Comparison of ENCODE assay signal across 8 cellular contexts in genomic region chr16:10918294-10919002, GRCh38. TPM values are rescaled to one million over a fixed set of nuclear protein-coding genes. Genes with fewer than 3 reads are reported as not detected.
DNase-seq lines count a peak whose midpoint lies in the region; ATAC-seq and TF ChIP-seq lines count a peak whose summit lies in the region.

No MANE protein-coding gene starts in this region.

- intact Hi-C loops in activated CD4-positive, alpha-beta memory T cell treated with anti-CD3 and anti-CD28 coated beads for 36 hours (cut with micrococcal nuclease), result loop anchor here (1.0 to 5.0 kb wide), 4 partner anchors 22 to 397 kb away; no protein-coding TSS in a partner anchor

- H3K9ac ChIP-seq in DND-41 (ENCODE audit: low read depth, low read length) (no peak overlapping the region), mesenchymal stem cell (ENCODE audit: low read length) (no peak overlapping the region)

- no peak overlapping the region for H2AK5ac ChIP-seq in mesenchymal stem cell (ENCODE audit: low read length, severe bottlenecking)

- H3K27me3 ChIP-seq in DND-41 (ENCODE audit: insufficient read depth, low read length, poor library complexity) (no peaks in the 10 kb centered on the region), mesenchymal stem cell (ENCODE audit: control insufficient read depth in 1 of 2, insufficient read depth in 1 of 2, low read length in 2 of 2) (peaks cover 0 to 19% of the 10 kb centered on the region in 2 experiments)
- no peaks in the 10 kb centered on the region for H3K27me3 ChIP-seq in effector memory CD4-positive, alpha-beta T cell (replicated peaks; ENCODE audit: control insufficient read depth, insufficient read depth, low read length, poor library complexity, severe bottlenecking)

- H3K4me2 ChIP-seq in DND-41 (ENCODE audit: insufficient read depth, low read length), result no peak overlapping the region
- H3K4me2 ChIP-seq in mesenchymal stem cell (ENCODE audit: low read length, poor library complexity, severe bottlenecking), result no peak overlapping the region

- H3K27ac Mint-ChIP-seq in activated CD4-positive, alpha-beta memory T cell treated with anti-CD3 and anti-CD28 coated beads for 36 hours, result no peak overlapping the region

- POLR2A ChIA-PET in activated CD4-positive, alpha-beta memory T cell treated with anti-CD3 and anti-CD28 coated beads for 36 hours (lab: Charles Lee), result interaction anchor here (0.7 kb wide), 1 partner anchor 175 kb away, joined by 3 read pairs; the partner anchor contains the start of gene NUBP1

- no peak overlapping the region for H2BK120ac ChIP-seq in mesenchymal stem cell (ENCODE audit: low read depth, low read length)

- H3K36me3 ChIP-seq in DND-41 (ENCODE audit: insufficient read depth, low read length) (no peaks in the 10 kb centered on the region), mesenchymal stem cell (ENCODE audit: control insufficient read depth in 1 of 2, insufficient read depth in 2 of 2, low read depth in 1 of 2, low read length in 2 of 2) (peaks cover 10 to 12% of the 10 kb centered on the region in 2 experiments)
- H3K36me3 ChIP-seq in effector memory CD4-positive, alpha-beta T cell (ENCODE audit: control insufficient read depth, insufficient read depth, low read length), result no peaks in the 10 kb centered on the region

- no peaks in the 10 kb centered on the region for H3K27me3 Mint-ChIP-seq in activated CD4-positive, alpha-beta memory T cell treated with anti-CD3 and anti-CD28 coated beads for 36 hours

- H3K9me3 ChIP-seq in DND-41 (ENCODE audit: insufficient read depth, low read length, severe bottlenecking) (no peaks in the 10 kb centered on the region), mesenchymal stem cell (ENCODE audit: control insufficient read depth, low read length) (no peaks in the 10 kb centered on the region)
- H3K9me3 ChIP-seq in effector memory CD4-positive, alpha-beta T cell (ENCODE audit: control insufficient read depth, low read length), result no peaks in the 10 kb centered on the region

- no peaks in the 10 kb centered on the region for H3K9me3 Mint-ChIP-seq in activated CD4-positive, alpha-beta memory T cell treated with anti-CD3 and anti-CD28 coated beads for 36 hours

- no peak overlapping the region for H4K91ac ChIP-seq in mesenchymal stem cell (ENCODE audit: low read length)

- H2BK5ac ChIP-seq in mesenchymal stem cell (ENCODE audit: low read depth, low read length, poor library complexity, severe bottlenecking), result no peak overlapping the region

- H3K23ac ChIP-seq in mesenchymal stem cell (ENCODE audit: low read length in 2 of 2), result peak overlapping the region in 1 of 2 experiments; percentile 23

- H3K27ac ChIP-seq in DND-41 (ENCODE audit: low read length) (no peak overlapping the region), mesenchymal stem cell (ENCODE audit: low read length, poor library complexity, severe bottlenecking) (no peak overlapping the region)
- H3K27ac ChIP-seq in effector memory CD4-positive, alpha-beta T cell (ENCODE audit: insufficient read depth, low read length, poor library complexity, severe bottlenecking), result no peak overlapping the region

- H3K36me3 Mint-ChIP-seq in activated CD4-positive, alpha-beta memory T cell treated with anti-CD3 and anti-CD28 coated beads for 36 hours, result no peaks in the 10 kb centered on the region

- no peak overlapping the region for H2BK12ac ChIP-seq in mesenchymal stem cell (ENCODE audit: low read length in 2 of 2)

- no peaks in the 10 kb centered on the region for H3K79me2 ChIP-seq in DND-41 (ENCODE audit: insufficient read depth, low read length)

- H3K4me3 ChIP-seq in DND-41 (ENCODE audit: low read depth in 1 of 2, low read length in 2 of 2) (no peak overlapping the region), mesenchymal stem cell (ENCODE audit: insufficient read depth in 1 of 2, low read depth in 1 of 2, low read length in 2 of 2) (no peak overlapping the region)
- no peak overlapping the region for H3K4me3 ChIP-seq in effector memory CD4-positive, alpha-beta T cell (ENCODE audit: insufficient read depth, low read depth, low read length, poor library complexity, severe bottlenecking)

- no peak overlapping the region for H3K18ac ChIP-seq in mesenchymal stem cell (ENCODE audit: low read depth in 1 of 2, low read length in 2 of 2)

- H3K4me1 ChIP-seq in DND-41 (ENCODE audit: insufficient read depth, low read length) (no peaks in the 10 kb centered on the region), mesenchymal stem cell (ENCODE audit: control insufficient read depth, insufficient read depth, low read depth, low read length) (peaks cover 7% of the 10 kb centered on the region)
- peaks cover 3% of the 10 kb centered on the region for H3K4me1 ChIP-seq in effector memory CD4-positive, alpha-beta T cell (ENCODE audit: control insufficient read depth, insufficient read depth, low read length, poor library complexity, severe bottlenecking)

- H2BK15ac ChIP-seq in mesenchymal stem cell (ENCODE audit: low read depth, poor library complexity, severe bottlenecking), result no peak overlapping the region

- WGBS in mesenchymal stem cell, result 48% methylated on average over 21 of the region's 21 CpGs

- no peak overlapping the region for H3K14ac ChIP-seq in mesenchymal stem cell (ENCODE audit: low read length in 2 of 2)

- no peaks in the 10 kb centered on the region for H4K20me1 ChIP-seq in DND-41 (ENCODE audit: insufficient read depth, low read length)

- DNase-seq in DND-41 (peak; percentile 77), NCI-H748 treated with DMSO at 0.1 percent for 48 hours (lab: John Stamatoyannopoulos, UW) (peak; percentile 47), mesenchymal stem cell (peak; percentile 89)
- peak; percentile 92 for DNase-seq in activated CD4-positive, alpha-beta memory T cell treated with anti-CD3 and anti-CD28 coated beads for 36 hours
- peak; percentile 39 to 63 (median 45) for DNase-seq in effector memory CD4-positive, alpha-beta T cell
- DNase-seq in stimulated activated CD8-positive, alpha-beta memory T cell treated with anti-CD3 and anti-CD28 coated beads, Interleukin-12 subunit alpha, Interleukin-12 subunit beta, amount 100 ng/mL, for 24 hours (ENCODE audit: extremely low read depth), result peak; percentile 54

- no peak overlapping the region for H3K4ac ChIP-seq in mesenchymal stem cell (ENCODE audit: low read depth in 1 of 2, low read length in 2 of 2)

- H2AFZ ChIP-seq in DND-41 (ENCODE audit: low read depth, low read length) (0 out of 2 replicates have a peak overlapping the region, but pooled peaks have one; percentile 18), mesenchymal stem cell (ENCODE audit: low read depth, low read length) (no peak overlapping the region)

- peak; percentile 83 for ATAC-seq in DND-41 (ENCODE audit: insufficient read depth, low read depth)
- peak; percentile 58 for ATAC-seq in HG03521 (IDR thresholded peaks at IDR 0.05; ENCODE audit: unreplicated experiment)
- no peak for ATAC-seq in GM18870 (IDR thresholded peaks at IDR 0.05; ENCODE audit: unreplicated experiment)

- no peaks in the 10 kb centered on the region for H3K79me1 ChIP-seq in mesenchymal stem cell (replicated peaks; ENCODE audit: low read length, poor library complexity, severe bottlenecking)

- H3K4me1 Mint-ChIP-seq in activated CD4-positive, alpha-beta memory T cell treated with anti-CD3 and anti-CD28 coated beads for 36 hours (ENCODE audit: low read depth), result peaks cover 15% of the 10 kb centered on the region

- peak; percentile 98 for TF ChIP-seq CTCF in DND-41 (IDR thresholded peaks at IDR 0.05; ENCODE audit: borderline replicate concordance, extremely low read depth, low read length, poor library complexity, severe bottlenecking)

- CTCF ChIA-PET in activated CD4-positive, alpha-beta memory T cell treated with anti-CD3 and anti-CD28 coated beads for 36 hours (lab: Charles Lee), result interaction anchor here (0.6 to 4.8 kb wide), 47 partner anchors 8 to 1587 kb away, joined by 3 to 36 read pairs (median 4); partner anchors contain the start of genes CIITA, DEXI and NUBP1

- no peak overlapping the region for H4K8ac ChIP-seq in mesenchymal stem cell (ENCODE audit: low read length)

- H3K4me3 Mint-ChIP-seq in activated CD4-positive, alpha-beta memory T cell treated with anti-CD3 and anti-CD28 coated beads for 36 hours, result no peak overlapping the region

RNA-seq across cellular contexts. Expression of gene DEXI, which starts 23.8 kb away (rescaled TPM):
- 10 to 100 TPM; 35.1 to 38.2 TPM for total RNA-seq in activated CD4-positive, alpha-beta memory T cell treated with anti-CD3 and anti-CD28 coated beads for 36 hours
- polyA plus RNA-seq in mesenchymal stem cell (2013, experiment 1 of 2), result 26.6 TPM
- polyA plus RNA-seq in mesenchymal stem cell (2013, experiment 2 of 2), result 28.1 TPM

RNA-seq across cellular contexts. Expression of gene CLEC16A, which starts 25.9 kb away (rescaled TPM):
- 10 to 100 TPM; 25.5 to 26.7 TPM for total RNA-seq in activated CD4-positive, alpha-beta memory T cell treated with anti-CD3 and anti-CD28 coated beads for 36 hours
- 8.6 TPM for polyA plus RNA-seq in mesenchymal stem cell (2013, experiment 1 of 2)
- polyA plus RNA-seq in mesenchymal stem cell (2013, experiment 2 of 2), result 8.3 TPM

RNA-seq across cellular contexts. Expression of gene CIITA, which starts 41.4 kb away (rescaled TPM):
- 1 to 10 TPM; 1.8 to 3.2 TPM for total RNA-seq in activated CD4-positive, alpha-beta memory T cell treated with anti-CD3 and anti-CD28 coated beads for 36 hours
- polyA plus RNA-seq in mesenchymal stem cell (2013, experiment 1 of 2), result not detected
- polyA plus RNA-seq in mesenchymal stem cell (2013, experiment 2 of 2), result 0.01 TPM
